ENCODE assay signal across 1 cellular context in the genomic region with DNA sequence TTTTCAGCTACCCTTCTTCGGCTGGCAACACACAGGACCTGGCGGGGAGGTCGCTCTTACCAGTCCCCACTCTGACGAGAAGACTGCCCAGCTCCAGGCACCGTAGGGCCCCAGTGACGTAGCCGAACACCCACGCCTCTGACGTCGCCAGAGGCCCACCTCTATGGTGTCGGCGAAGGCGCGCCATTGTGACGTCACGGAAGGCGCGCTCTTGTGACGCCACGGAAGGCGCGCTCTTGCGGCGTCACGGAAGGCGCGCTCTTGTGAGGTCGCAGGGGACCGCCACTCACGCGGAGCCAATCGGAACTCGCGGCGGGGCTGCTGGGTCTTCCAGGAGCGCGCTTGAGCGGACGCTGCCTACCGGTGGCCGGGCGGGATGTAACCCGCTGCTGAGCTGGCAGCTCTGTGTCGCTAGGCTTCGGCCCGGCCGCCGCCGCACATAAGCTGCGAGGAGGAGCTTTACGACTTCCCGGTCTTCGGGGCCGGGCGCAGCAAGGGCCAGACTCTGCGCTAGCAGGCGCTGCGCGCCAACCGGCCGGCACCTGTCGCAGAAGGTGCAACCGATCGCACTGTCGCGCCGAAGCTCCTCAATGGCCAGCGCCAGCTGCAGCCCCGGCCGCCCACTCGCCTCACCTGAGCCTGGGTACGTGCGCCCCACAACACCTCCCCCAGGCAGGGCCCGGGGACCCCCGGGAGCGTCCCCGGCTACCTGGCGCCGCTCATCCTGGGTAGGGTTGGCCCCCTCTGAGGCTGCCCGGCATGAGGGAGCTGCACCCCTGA.
A peak's percentile ranks its signal among the peaks of the same experiment; 100 is the strongest.
TF ChIP-seq lines count a peak whose summit lies in the region.

No MANE protein-coding gene starts in this region.

TF ChIP-seq in GM12878, 131 proteins besides CTCF, POLR2A, EP300 and RAD21 (continued from another document):
- TF ChIP-seq IKZF1 (conservative IDR thresholded peaks at IDR 0.05) (peak; percentile 95), BHLHE40 (IDR thresholded peaks at IDR 0.05; ENCODE audit: borderline replicate concordance in 1 of 2, low read depth in 2 of 2, low read length in 1 of 2) (peak; percentile 24 to 68; a peak in 2 of 4 replicates), LARP7 (IDR thresholded peaks at IDR 0.05) (peak; percentile 66), PKNOX1 (IDR thresholded peaks at IDR 0.05) (peak; percentile 35; the same call in 1 of the 2 replicates), DPF2 (IDR thresholded peaks at IDR 0.05) (0 out of 2 replicates have a peak, but pooled peaks have one; percentile 14), POU2F2 (IDR thresholded peaks at IDR 0.05; ENCODE audit: borderline replicate concordance, low read depth, low read length) (peak; percentile 22; the same call in 1 of the 3 replicates), SIX5 (IDR thresholded peaks at IDR 0.05; ENCODE audit: low read depth, low read length, severe bottlenecking) (peak; percentile 75), EGR1 (IDR thresholded peaks at IDR 0.05; ENCODE audit: borderline replicate concordance in 1 of 2, low read depth in 2 of 2, low read length in 2 of 2) (peak in 1 of 2 experiments; percentile 93; a peak in 2 of 3 replicates), NBN (IDR thresholded peaks at IDR 0.05) (peak; percentile 100), ATF7 (IDR thresholded peaks at IDR 0.05; ENCODE audit: low read depth) (peak; percentile 90), E2F4 (IDR thresholded peaks at IDR 0.05; ENCODE audit: low read depth, low read length) (peak; percentile 52; the same call in 1 of the 2 replicates), FOXK2 (IDR thresholded peaks at IDR 0.05) (peak; percentile 20; the same call in 1 of the 2 replicates), TARDBP (IDR thresholded peaks at IDR 0.05; ENCODE audit: borderline replicate concordance) (peak; percentile 93; the same call in 1 of the 2 replicates), ZNF687 (IDR thresholded peaks at IDR 0.05) (peak; percentile 51; the same call in 1 of the 2 replicates), HCFC1 (IDR thresholded peaks at IDR 0.05; ENCODE audit: low read length) (peak; percentile 93), CHD2 (IDR thresholded peaks at IDR 0.05; ENCODE audit: borderline replicate concordance, low read depth, low read length) (peak; percentile 79), RELB (IDR thresholded peaks at IDR 0.05; ENCODE audit: low read depth) (peak; percentile 72; the same call in 1 of the 2 replicates), CBFB (IDR thresholded peaks at IDR 0.05; ENCODE audit: low read depth) (peak; percentile 45; the same call in 1 of the 2 replicates), POLR2AphosphoS5 (IDR thresholded peaks at IDR 0.05; ENCODE audit: low read length) (peak; percentile 38; the same call in 1 of the 2 replicates), YY1 (IDR thresholded peaks at IDR 0.05; ENCODE audit: low read depth, low read length) (peak; percentile 84), BRCA1 (IDR thresholded peaks at IDR 0.05; ENCODE audit: low read depth, low read length) (peak; percentile 65)
- TF ChIP-seq, protein P1, sequence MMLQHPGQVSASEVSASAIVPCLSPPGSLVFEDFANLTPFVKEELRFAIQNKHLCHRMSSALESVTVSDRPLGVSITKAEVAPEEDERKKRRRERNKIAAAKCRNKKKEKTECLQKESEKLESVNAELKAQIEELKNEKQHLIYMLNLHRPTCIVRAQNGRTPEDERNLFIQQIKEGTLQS (IDR thresholded peaks at IDR 0.05; ENCODE audit: borderline replicate concordance, extremely low read depth, low read depth, low read length): peak; percentile 99
- TF ChIP-seq, protein P2, sequence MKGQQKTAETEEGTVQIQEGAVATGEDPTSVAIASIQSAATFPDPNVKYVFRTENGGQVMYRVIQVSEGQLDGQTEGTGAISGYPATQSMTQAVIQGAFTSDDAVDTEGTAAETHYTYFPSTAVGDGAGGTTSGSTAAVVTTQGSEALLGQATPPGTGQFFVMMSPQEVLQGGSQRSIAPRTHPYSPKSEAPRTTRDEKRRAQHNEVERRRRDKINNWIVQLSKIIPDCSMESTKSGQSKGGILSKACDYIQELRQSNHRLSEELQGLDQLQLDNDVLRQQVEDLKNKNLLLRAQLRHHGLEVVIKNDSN (IDR thresholded peaks at IDR 0.05; ENCODE audit: borderline replicate concordance, extremely low read length, insufficient read depth, low read depth, low read length): peak; percentile 45
- TF ChIP-seq, protein P3, sequence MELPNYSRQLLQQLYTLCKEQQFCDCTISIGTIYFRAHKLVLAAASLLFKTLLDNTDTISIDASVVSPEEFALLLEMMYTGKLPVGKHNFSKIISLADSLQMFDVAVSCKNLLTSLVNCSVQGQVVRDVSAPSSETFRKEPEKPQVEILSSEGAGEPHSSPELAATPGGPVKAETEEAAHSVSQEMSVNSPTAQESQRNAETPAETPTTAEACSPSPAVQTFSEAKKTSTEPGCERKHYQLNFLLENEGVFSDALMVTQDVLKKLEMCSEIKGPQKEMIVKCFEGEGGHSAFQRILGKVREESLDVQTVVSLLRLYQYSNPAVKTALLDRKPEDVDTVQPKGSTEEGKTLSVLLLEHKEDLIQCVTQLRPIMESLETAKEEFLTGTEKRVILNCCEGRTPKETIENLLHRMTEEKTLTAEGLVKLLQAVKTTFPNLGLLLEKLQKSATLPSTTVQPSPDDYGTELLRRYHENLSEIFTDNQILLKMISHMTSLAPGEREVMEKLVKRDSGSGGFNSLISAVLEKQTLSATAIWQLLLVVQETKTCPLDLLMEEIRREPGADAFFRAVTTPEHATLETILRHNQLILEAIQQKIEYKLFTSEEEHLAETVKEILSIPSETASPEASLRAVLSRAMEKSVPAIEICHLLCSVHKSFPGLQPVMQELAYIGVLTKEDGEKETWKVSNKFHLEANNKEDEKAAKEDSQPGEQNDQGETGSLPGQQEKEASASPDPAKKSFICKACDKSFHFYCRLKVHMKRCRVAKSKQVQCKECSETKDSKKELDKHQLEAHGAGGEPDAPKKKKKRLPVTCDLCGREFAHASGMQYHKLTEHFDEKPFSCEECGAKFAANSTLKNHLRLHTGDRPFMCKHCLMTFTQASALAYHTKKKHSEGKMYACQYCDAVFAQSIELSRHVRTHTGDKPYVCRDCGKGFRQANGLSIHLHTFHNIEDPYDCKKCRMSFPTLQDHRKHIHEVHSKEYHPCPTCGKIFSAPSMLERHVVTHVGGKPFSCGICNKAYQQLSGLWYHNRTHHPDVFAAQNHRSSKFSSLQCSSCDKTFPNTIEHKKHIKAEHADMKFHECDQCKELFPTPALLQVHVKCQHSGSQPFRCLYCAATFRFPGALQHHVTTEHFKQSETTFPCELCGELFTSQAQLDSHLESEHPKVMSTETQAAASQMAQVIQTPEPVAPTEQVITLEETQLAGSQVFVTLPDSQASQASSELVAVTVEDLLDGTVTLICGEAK (IDR thresholded peaks at IDR 0.05; ENCODE audit: borderline replicate concordance): peak; percentile 51; the same call in 1 of the 2 replicates
- TF ChIP-seq, protein P4, sequence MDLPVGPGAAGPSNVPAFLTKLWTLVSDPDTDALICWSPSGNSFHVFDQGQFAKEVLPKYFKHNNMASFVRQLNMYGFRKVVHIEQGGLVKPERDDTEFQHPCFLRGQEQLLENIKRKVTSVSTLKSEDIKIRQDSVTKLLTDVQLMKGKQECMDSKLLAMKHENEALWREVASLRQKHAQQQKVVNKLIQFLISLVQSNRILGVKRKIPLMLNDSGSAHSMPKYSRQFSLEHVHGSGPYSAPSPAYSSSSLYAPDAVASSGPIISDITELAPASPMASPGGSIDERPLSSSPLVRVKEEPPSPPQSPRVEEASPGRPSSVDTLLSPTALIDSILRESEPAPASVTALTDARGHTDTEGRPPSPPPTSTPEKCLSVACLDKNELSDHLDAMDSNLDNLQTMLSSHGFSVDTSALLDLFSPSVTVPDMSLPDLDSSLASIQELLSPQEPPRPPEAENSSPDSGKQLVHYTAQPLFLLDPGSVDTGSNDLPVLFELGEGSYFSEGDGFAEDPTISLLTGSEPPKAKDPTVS (IDR thresholded peaks at IDR 0.05; ENCODE audit: low read depth, low read length): peak; percentile 65; the same call in 1 of the 2 replicates
- TF ChIP-seq, protein P5, sequence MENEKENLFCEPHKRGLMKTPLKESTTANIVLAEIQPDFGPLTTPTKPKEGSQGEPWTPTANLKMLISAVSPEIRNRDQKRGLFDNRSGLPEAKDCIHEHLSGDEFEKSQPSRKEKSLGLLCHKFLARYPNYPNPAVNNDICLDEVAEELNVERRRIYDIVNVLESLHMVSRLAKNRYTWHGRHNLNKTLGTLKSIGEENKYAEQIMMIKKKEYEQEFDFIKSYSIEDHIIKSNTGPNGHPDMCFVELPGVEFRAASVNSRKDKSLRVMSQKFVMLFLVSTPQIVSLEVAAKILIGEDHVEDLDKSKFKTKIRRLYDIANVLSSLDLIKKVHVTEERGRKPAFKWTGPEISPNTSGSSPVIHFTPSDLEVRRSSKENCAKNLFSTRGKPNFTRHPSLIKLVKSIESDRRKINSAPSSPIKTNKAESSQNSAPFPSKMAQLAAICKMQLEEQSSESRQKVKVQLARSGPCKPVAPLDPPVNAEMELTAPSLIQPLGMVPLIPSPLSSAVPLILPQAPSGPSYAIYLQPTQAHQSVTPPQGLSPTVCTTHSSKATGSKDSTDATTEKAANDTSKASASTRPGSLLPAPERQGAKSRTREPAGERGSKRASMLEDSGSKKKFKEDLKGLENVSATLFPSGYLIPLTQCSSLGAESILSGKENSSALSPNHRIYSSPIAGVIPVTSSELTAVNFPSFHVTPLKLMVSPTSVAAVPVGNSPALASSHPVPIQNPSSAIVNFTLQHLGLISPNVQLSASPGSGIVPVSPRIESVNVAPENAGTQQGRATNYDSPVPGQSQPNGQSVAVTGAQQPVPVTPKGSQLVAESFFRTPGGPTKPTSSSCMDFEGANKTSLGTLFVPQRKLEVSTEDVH (IDR thresholded peaks at IDR 0.05; ENCODE audit: low read depth, partially characterized antibody): peak; percentile 94
